ENCODE assay signal across 8 cellular contexts in genomic region chr5:177366528-177367322, GRCh38. TPM values are rescaled to one million over a fixed set of nuclear protein-coding genes. Genes with fewer than 3 reads are reported as not detected.
A peak's percentile ranks its signal among the peaks of the same experiment; 100 is the strongest.
DNase-seq lines count a peak whose midpoint lies in the region; ATAC-seq, FAIRE-seq and TF ChIP-seq lines count a peak whose summit lies in the region.

No MANE protein-coding gene starts in this region.

- H3K36me3 ChIP-seq in H1 (ENCODE audit: control insufficient read depth in 2 of 4, insufficient read depth in 4 of 4, low read length in 3 of 4): no peaks in the 10 kb centered on the region
- H3K36me3 ChIP-seq in upper lobe of right lung: no peaks in the 10 kb centered on the region

- H3K27ac ChIP-seq in H1 (ENCODE audit: low read depth, low read length) (peak overlapping the region; percentile 72), upper lobe of right lung (peak overlapping the region; percentile 88)

- CTCF ChIA-PET in H1 (lab: Charles Lee; ENCODE audit: partially characterized antibody): interaction anchor here (0.6 to 16.9 kb wide), 14 partner anchors 12 to 302 kb away, joined by 3 to 363 read pairs (median 4); partner anchors contain the start of genes LMAN2, MXD3, PRR7 and RGS14

- peak overlapping the region; percentile 96 for H4K91ac ChIP-seq in H1 (replicated peaks; ENCODE audit: insufficient read length, low read length)

- H2BK120ac ChIP-seq in H1 (replicated peaks; ENCODE audit: low read depth, low read length): peak overlapping the region; percentile 85

- DNase-seq in stimulated activated CD4-positive, alpha-beta T cell treated with anti-CD3 and anti-CD28 coated beads, Interleukin-15, amount 100 ng/mL, for 24 hours: peak; percentile 29
- no peak for DNase-seq in stimulated activated CD4-positive, alpha-beta T cell treated with anti-CD3 and anti-CD28 coated beads, Interleukin-4, amount 100 ng/mL, for 24 hours
- DNase-seq in H1 (ENCODE audit: low read depth in 1 of 2, low spot score in 2 of 2) (peak; percentile 93 to 97), lung microvascular endothelial cell (ENCODE audit: low read depth in 2 of 2) (peak; percentile 72 to 78), upper lobe of right lung (peak; percentile 93)
- DNase-seq in stimulated activated naive CD8-positive, alpha-beta T cell treated with anti-CD3 and anti-CD28 coated beads, Interleukin-15, Interleukin-2, amounts not matched to agents 100 U/mL and 50 U/mL, for 24 hours: no peak

- H3K79me2 ChIP-seq in H1 (ENCODE audit: control insufficient read depth in 1 of 2, insufficient read depth in 2 of 2, low read length in 2 of 2): no peaks in the 10 kb centered on the region

- peak overlapping the region; percentile 80 to 86 for H3K4me2 ChIP-seq in H1 (ENCODE audit: insufficient read depth in 1 of 2, low read depth in 2 of 2, low read length in 2 of 2)

- peak overlapping the region; percentile 99 for H3K4ac ChIP-seq in H1 (replicated peaks; ENCODE audit: insufficient read length, low read depth, low read length)

- peak overlapping the region; percentile 94 for H3K56ac ChIP-seq in H1 (replicated peaks; ENCODE audit: insufficient read length, low read depth, low read length)

- peaks cover 0 to 8% of the 10 kb centered on the region in 2 experiments for H4K20me1 ChIP-seq in H1 (replicated peaks in 1 of 2; ENCODE audit: control insufficient read depth in 1 of 2, insufficient read depth in 2 of 2, low read length in 2 of 2)

- TF ChIP-seq CTCF in H1 (IDR thresholded peaks at IDR 0.05; ENCODE audit: control extremely low read depth in 1 of 3, insufficient read depth in 1 of 3, low read depth in 1 of 3, low read length in 3 of 3): no peak
- TF ChIP-seq CTCF in upper lobe of right lung (IDR thresholded peaks at IDR 0.05): no peak

- peaks cover 7% of the 10 kb centered on the region; the same call in 1 of the 2 replicates for H3K79me1 ChIP-seq in H1 (ENCODE audit: low read depth, low read length)

- H2AK5ac ChIP-seq in H1 (ENCODE audit: low read depth, low read length): peak overlapping the region; percentile 17; the same call in 1 of the 2 replicates

- peak overlapping the region; percentile 95 for H4K8ac ChIP-seq in H1 (ENCODE audit: extremely low read depth, insufficient read depth, low read length)

- TF ChIP-seq EP300 in H1 (IDR thresholded peaks at IDR 0.05; ENCODE audit: borderline replicate concordance in 1 of 2, low read depth in 2 of 2, low read length in 2 of 2): peak in 1 of 2 experiments; percentile 18; a peak in 1 of 3 replicates

- POLR2A ChIA-PET in H1 (lab: Charles Lee; ENCODE audit: partially characterized antibody): interaction anchor here (0.7 to 5.9 kb wide), 21 partner anchors 12 to 234 kb away, joined by 3 to 66 read pairs (median 3); partner anchors contain the start of genes GRK6, LMAN2, MXD3 and NSD1

- TF ChIP-seq RAD21 in H1 (IDR thresholded peaks at IDR 0.05 in 1 of 2, conservative IDR thresholded peaks at IDR 0.05 in 1 of 2; ENCODE audit: low read depth in 2 of 2, low read length in 2 of 2): no peak

- ATAC-seq in upper lobe of right lung: peak; percentile 79
- no peak for ATAC-seq in GM19328 (IDR thresholded peaks at IDR 0.05; ENCODE audit: unreplicated experiment)
- ATAC-seq in stimulated activated naive CD8-positive, alpha-beta T cell treated with anti-CD3 and anti-CD28 coated beads, Interleukin-15, Interleukin-2, amounts not matched to agents 100 U/mL and 50 U/mL, for 24 hours: no peak
- ATAC-seq in HG03571 (IDR thresholded peaks at IDR 0.05; ENCODE audit: unreplicated experiment): no peak

- peak overlapping the region; percentile 97; the same call in 1 of the 2 replicates for H2BK15ac ChIP-seq in H1 (ENCODE audit: low read length)

- H2AFZ ChIP-seq in H1 (ENCODE audit: low read length): no peak overlapping the region

- FAIRE-seq in H1 (lab: Jason Lieb, UNC): no peak

- H3K27me3 ChIP-seq in H1 (replicated peaks in 1 of 4; ENCODE audit: control insufficient read depth in 3 of 4, extremely low read depth in 1 of 4, insufficient read depth in 3 of 4, low read length in 3 of 4): peaks cover 1 to 17% (median 13%) of the 10 kb centered on the region in 4 experiments; a peak in 5 of 7 replicates
- H3K27me3 ChIP-seq in upper lobe of right lung: no peaks in the 10 kb centered on the region

- peak in 1 of 2 experiments; percentile 82; a peak in 2 of 3 replicates for TF ChIP-seq POLR2A in H1 (IDR thresholded peaks at IDR 0.05; ENCODE audit: control extremely low read depth in 1 of 2, low read depth in 2 of 2, low read length in 2 of 2)

- 4% methylated on average over 18 of the region's 36 CpGs; no CpG with 5 or more reads in 1 of the 2 experiments for WGBS in H1 (ENCODE audit: extremely low coverage in 1 of 2, insufficient coverage in 1 of 2, insufficient read length in 1 of 2, insufficient replicate concordance in 2 of 2, low coverage in 1 of 2, low lambda C conversion rate in 2 of 2, missing lambda C conversion rate in 1 of 2), 2 experiments

- peaks cover 22% of the 10 kb centered on the region; the same call in 1 of the 2 replicates for H3K23me2 ChIP-seq in H1 (ENCODE audit: low read depth, low read length)

- H2BK12ac ChIP-seq in H1 (ENCODE audit: low read depth, low read length): peak overlapping the region; percentile 96

- no peak overlapping the region for H3K14ac ChIP-seq in H1 (ENCODE audit: insufficient read length)

- intact Hi-C loops in upper lobe of right lung (cut with DNase I): no loop called here

- peak overlapping the region; percentile 97 for H4K5ac ChIP-seq in H1 (ENCODE audit: insufficient read length, low read depth, low read length)

- H2BK20ac ChIP-seq in H1 (ENCODE audit: low read length): peak overlapping the region; percentile 86

- H3K18ac ChIP-seq in H1 (ENCODE audit: extremely low read depth, low read length): peak overlapping the region; percentile 95; the same call in 1 of the 2 replicates

- H3K4me3 ChIP-seq in H1 (ENCODE audit: extremely low read depth in 1 of 4, insufficient read depth in 2 of 4, low read depth in 3 of 4, low read length in 4 of 4) (peak overlapping the region; percentile 44 to 65 (median 55)), upper lobe of right lung (peak overlapping the region; percentile 56)

- H3K4me1 ChIP-seq in H1 (replicated peaks in 1 of 4; ENCODE audit: control insufficient read depth in 3 of 4, insufficient read depth in 4 of 4, low read length in 3 of 4): peaks cover 8 to 42% (median 37%) of the 10 kb centered on the region in 4 experiments
- peaks cover 34% of the 10 kb centered on the region for H3K4me1 ChIP-seq in upper lobe of right lung

- H3K9ac ChIP-seq in H1 (replicated peaks in 1 of 4; ENCODE audit: extremely low read depth in 1 of 4, low read depth in 3 of 4, low read length in 3 of 4): peak overlapping the region; percentile 50 to 62 (median 55)

- peak overlapping the region; percentile 95 for H2BK5ac ChIP-seq in H1 (ENCODE audit: low read depth, low read length)

- H3K23ac ChIP-seq in H1 (ENCODE audit: insufficient read length): no peak overlapping the region

- H3K9me3 ChIP-seq in H1 (ENCODE audit: insufficient read depth in 2 of 2, low read depth in 1 of 2, low read length in 1 of 2) (no peaks in the 10 kb centered on the region), upper lobe of right lung (no peaks in the 10 kb centered on the region)

RNA-seq across cellular contexts. Expression of gene RGS14, which starts 9.0 kb away (rescaled TPM):
- 20.6 and 24.4 TPM in 2 replicates for total RNA-seq in H1 (2021; fragmentation: NEBNext Ultra II Directional; extraction: Animal tissue kit (Norgen Biotek cat#: 25700))
- 46.1 and 66.5 TPM in 2 replicates for polyA plus RNA-seq in H1 (2011; rRNA removed)
- 51.6 TPM for polyA plus RNA-seq in H1 (2011; cell fraction: cytosol; rRNA removed)
- 82.0 TPM for polyA plus RNA-seq in H1 (2011; cell fraction: nucleus; rRNA removed)
- polyA plus RNA-seq in H1 (2012, experiment 1 of 2): 20.9 to 27.7 TPM (median 23.7 TPM) in 4 replicates
- polyA plus RNA-seq in H1 (2012, experiment 2 of 2): 29.1 TPM
- 36.7 TPM for polyA plus RNA-seq in H1 (2013, experiment 1 of 2)
- polyA plus RNA-seq in H1 (2013, experiment 2 of 2): 35.2 TPM
- polyA minus RNA-seq in H1 (2011; rRNA and poly(A)+ RNA removed): 11.1 and 11.2 TPM in 2 replicates
- 12.8 TPM for polyA minus RNA-seq in H1 (2011; cell fraction: cytosol; rRNA and poly(A)+ RNA removed)
- polyA minus RNA-seq in H1 (2011; cell fraction: nucleus; rRNA and poly(A)+ RNA removed): 22.4 TPM
- total RNA-seq in lung microvascular endothelial cell: 2.8 and 4.4 TPM in 2 replicates
- 17.5 TPM for total RNA-seq in upper lobe of right lung

RNA-seq across cellular contexts. Expression of gene LMAN2, which starts 15.3 kb away (rescaled TPM):
- 116 and 119 TPM in 2 replicates for total RNA-seq in H1 (2021; fragmentation: NEBNext Ultra II Directional; extraction: Animal tissue kit (Norgen Biotek cat#: 25700))
- 225 and 357 TPM in 2 replicates for polyA plus RNA-seq in H1 (2011; rRNA removed)
- 233 TPM for polyA plus RNA-seq in H1 (2011; cell fraction: cytosol; rRNA removed)
- polyA plus RNA-seq in H1 (2011; cell fraction: nucleus; rRNA removed): 287 TPM
- polyA plus RNA-seq in H1 (2012, experiment 1 of 2): 71.3 to 172 TPM (median 159 TPM) in 4 replicates
- polyA plus RNA-seq in H1 (2012, experiment 2 of 2): 312 TPM
- polyA plus RNA-seq in H1 (2013, experiment 1 of 2): 320 TPM
- polyA plus RNA-seq in H1 (2013, experiment 2 of 2): 368 TPM
- polyA minus RNA-seq in H1 (2011; rRNA and poly(A)+ RNA removed): 177 and 184 TPM in 2 replicates
- 176 TPM for polyA minus RNA-seq in H1 (2011; cell fraction: cytosol; rRNA and poly(A)+ RNA removed)
- polyA minus RNA-seq in H1 (2011; cell fraction: nucleus; rRNA and poly(A)+ RNA removed): 115 TPM
- total RNA-seq in lung microvascular endothelial cell: 289 and 376 TPM in 2 replicates
- total RNA-seq in upper lobe of right lung: 117 TPM

RNA-seq across cellular contexts. Expression of gene SLC34A1, which starts 17.5 kb away (rescaled TPM):
- not detected in 2 replicates for total RNA-seq in H1 (2021; fragmentation: NEBNext Ultra II Directional; extraction: Animal tissue kit (Norgen Biotek cat#: 25700))
- polyA plus RNA-seq in H1 (2011; rRNA removed): not detected in 2 replicates
- not detected for polyA plus RNA-seq in H1 (2011; cell fraction: cytosol; rRNA removed)
- polyA plus RNA-seq in H1 (2011; cell fraction: nucleus; rRNA removed): not detected
- not detected in 4 replicates for polyA plus RNA-seq in H1 (2012, experiment 1 of 2)
- polyA plus RNA-seq in H1 (2012, experiment 2 of 2): not detected
- not detected for polyA plus RNA-seq in H1 (2013, experiment 1 of 2)
- polyA plus RNA-seq in H1 (2013, experiment 2 of 2): not detected
- polyA minus RNA-seq in H1 (2011; rRNA and poly(A)+ RNA removed): not detected in 2 replicates
- not detected for polyA minus RNA-seq in H1 (2011; cell fraction: cytosol; rRNA and poly(A)+ RNA removed)
- not detected for polyA minus RNA-seq in H1 (2011; cell fraction: nucleus; rRNA and poly(A)+ RNA removed)
- not detected in 2 replicates for total RNA-seq in lung microvascular endothelial cell
- total RNA-seq in upper lobe of right lung: not detected

RNA-seq across cellular contexts. Expression of gene PFN3, which starts 33.7 kb away (rescaled TPM):
- total RNA-seq in H1 (2021; fragmentation: NEBNext Ultra II Directional; extraction: Animal tissue kit (Norgen Biotek cat#: 25700)): not detected in 2 replicates
- polyA plus RNA-seq in H1 (2011; rRNA removed): not detected in 2 replicates
- polyA plus RNA-seq in H1 (2011; cell fraction: cytosol; rRNA removed): not detected
- polyA plus RNA-seq in H1 (2011; cell fraction: nucleus; rRNA removed): not detected
- polyA plus RNA-seq in H1 (2012, experiment 1 of 2): not detected in 4 replicates
- not detected for polyA plus RNA-seq in H1 (2012, experiment 2 of 2)
- polyA plus RNA-seq in H1 (2013, experiment 1 of 2): not detected
- not detected for polyA plus RNA-seq in H1 (2013, experiment 2 of 2)
- not detected in 2 replicates for polyA minus RNA-seq in H1 (2011; rRNA and poly(A)+ RNA removed)
- not detected for polyA minus RNA-seq in H1 (2011; cell fraction: cytosol; rRNA and poly(A)+ RNA removed)
- not detected for polyA minus RNA-seq in H1 (2011; cell fraction: nucleus; rRNA and poly(A)+ RNA removed)
- total RNA-seq in lung microvascular endothelial cell (not detected in 2 replicates), upper lobe of right lung (not detected)

RNA-seq across cellular contexts. Expression of gene F12, which starts 42.6 kb away (rescaled TPM):
- 5.4 and 6.5 TPM in 2 replicates for total RNA-seq in H1 (2021; fragmentation: NEBNext Ultra II Directional; extraction: Animal tissue kit (Norgen Biotek cat#: 25700))
- 7.8 and 12.0 TPM in 2 replicates for polyA plus RNA-seq in H1 (2011; rRNA removed)
- 6.0 TPM for polyA plus RNA-seq in H1 (2011; cell fraction: cytosol; rRNA removed)
- 5.0 TPM for polyA plus RNA-seq in H1 (2011; cell fraction: nucleus; rRNA removed)
- 3.5 to 7.1 TPM (median 4.9 TPM) in 4 replicates for polyA plus RNA-seq in H1 (2012, experiment 1 of 2)
- 3.5 TPM for polyA plus RNA-seq in H1 (2012, experiment 2 of 2)
- polyA plus RNA-seq in H1 (2013, experiment 1 of 2): 2.6 TPM
- 3.1 TPM for polyA plus RNA-seq in H1 (2013, experiment 2 of 2)
- 0.85 and 0.88 TPM in 2 replicates for polyA minus RNA-seq in H1 (2011; rRNA and poly(A)+ RNA removed)
- polyA minus RNA-seq in H1 (2011; cell fraction: cytosol; rRNA and poly(A)+ RNA removed): 2.3 TPM
- 2.7 TPM for polyA minus RNA-seq in H1 (2011; cell fraction: nucleus; rRNA and poly(A)+ RNA removed)
- total RNA-seq in lung microvascular endothelial cell (0.40 and 0.44 TPM in 2 replicates), upper lobe of right lung (0.69 TPM)

Comparison
In these comparisons a context has a peak if more than half of its experiments do, and no peak if none do; other contexts are left out.
1. DNase-seq: peak in stimulated activated CD4-positive, alpha-beta T cell treated with anti-CD3 and anti-CD28 coated beads, Interleukin-15, amount 100 ng/mL, for 24 hours (single experiment), H1 (2 of 2), lung microvascular endothelial cell (2 of 2) and upper lobe of right lung (single experiment); none in stimulated activated CD4-positive, alpha-beta T cell treated with anti-CD3 and anti-CD28 coated beads, Interleukin-4, amount 100 ng/mL, for 24 hours (single experiment) and stimulated activated naive CD8-positive, alpha-beta T cell treated with anti-CD3 and anti-CD28 coated beads, Interleukin-15, Interleukin-2, amounts not matched to agents 100 U/mL and 50 U/mL, for 24 hours (single experiment).